2 cellular contexts compared by ENCODE assay signal in genomic region chr5:59496524-59497134, GRCh38.
TF ChIP-seq lines count a peak whose summit lies in the region.

No MANE protein-coding gene starts in this region.

TF ChIP-seq in Ishikawa, 13 proteins besides CTCF, POLR2A, EP300 and RAD21 (continued from another document):
- TF ChIP-seq REST (IDR thresholded peaks at IDR 0.05; ENCODE audit: low read depth) (no peak), EGR1 (IDR thresholded peaks at IDR 0.05) (no peak), YY1 (IDR thresholded peaks at IDR 0.05; ENCODE audit: low read depth) (no peak), TEAD4 (IDR thresholded peaks at IDR 0.05) (no peak), ZBTB7A (IDR thresholded peaks at IDR 0.05; ENCODE audit: low read depth) (no peak), CREB1 (IDR thresholded peaks at IDR 0.05; ENCODE audit: low read depth) (no peak), CEBPB (IDR thresholded peaks at IDR 0.05) (no peak), NFIC (IDR thresholded peaks at IDR 0.05) (no peak)
- TF ChIP-seq, protein P1, sequence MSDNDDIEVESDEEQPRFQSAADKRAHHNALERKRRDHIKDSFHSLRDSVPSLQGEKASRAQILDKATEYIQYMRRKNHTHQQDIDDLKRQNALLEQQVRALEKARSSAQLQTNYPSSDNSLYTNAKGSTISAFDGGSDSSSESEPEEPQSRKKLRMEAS (IDR thresholded peaks at IDR 0.05), result no peak

TF ChIP-seq in H1, 55 proteins besides CTCF, POLR2A, EP300 and RAD21 (continued from another document):
- TF ChIP-seq CHD7 (IDR thresholded peaks at IDR 0.05; ENCODE audit: insufficient replicate concordance, low read length) (no peak), SIRT6 (IDR thresholded peaks at IDR 0.05; ENCODE audit: low read length) (no peak)
